In genomic region chr1:247103777-247104591, GRCh38 we compare ENCODE assay signal across 1 cellular context.
TF ChIP-seq lines count a peak whose summit lies in the region.

ZNF669 (minus strand) TSS chr1:247104356; CDS start chr1:247104199, 157 bp downstream.

TF ChIP-seq in SK-N-SH, 30 proteins besides CTCF, POLR2A, EP300 and RAD21 (continued from another document):
- TF ChIP-seq REST (IDR thresholded peaks at IDR 0.05; ENCODE audit: low read depth, low read length) = peak; percentile 39; the same call in 1 of the 2 replicates
- no peak for TF ChIP-seq NFIC (IDR thresholded peaks at IDR 0.05; ENCODE audit: borderline replicate concordance)
- TF ChIP-seq TCF12 (IDR thresholded peaks at IDR 0.05) = no peak; the same call in 1 of the 2 replicates
- peak; percentile 98 for TF ChIP-seq PBX3 (IDR thresholded peaks at IDR 0.05)
- TF ChIP-seq MAX (IDR thresholded peaks at IDR 0.05; ENCODE audit: low read depth) = peak; percentile 28; the same call in 1 of the 2 replicates
- TF ChIP-seq RFX5 (IDR thresholded peaks at IDR 0.05; ENCODE audit: low read length) = no peak
- no peak for TF ChIP-seq ZBTB33 (IDR thresholded peaks at IDR 0.05; ENCODE audit: borderline replicate concordance, low read depth)
- TF ChIP-seq SMC3 (IDR thresholded peaks at IDR 0.05; ENCODE audit: low read depth, low read length) = no peak
- peak; percentile 98 for TF ChIP-seq POLR2AphosphoS5 (IDR thresholded peaks at IDR 0.05; ENCODE audit: low read depth, low read length)
- no peak for TF ChIP-seq EZH2phosphoT487 (IDR thresholded peaks at IDR 0.05; ENCODE audit: borderline replicate concordance, low read depth)
- TF ChIP-seq MXI1 (IDR thresholded peaks at IDR 0.05; ENCODE audit: low read depth, low read length) = peak; percentile 59; the same call in 1 of the 2 replicates
- peak; percentile 97 for TF ChIP-seq GATA2 (CRISPR knock-in tag; IDR thresholded peaks at IDR 0.05)
- TF ChIP-seq IRF3 (IDR thresholded peaks at IDR 0.05; ENCODE audit: low read depth, low read length) = peak; percentile 39
- TF ChIP-seq TAF1 (IDR thresholded peaks at IDR 0.05; ENCODE audit: borderline replicate concordance, low read depth, low read length) = peak; percentile 96
- no peak for TF ChIP-seq USF2 (IDR thresholded peaks at IDR 0.05; ENCODE audit: borderline replicate concordance, low read depth, low read length)
- peak; percentile 83 for TF ChIP-seq CHD2 (IDR thresholded peaks at IDR 0.05; ENCODE audit: low read length, partially characterized antibody)
- peak; percentile 86 for TF ChIP-seq USF1 (IDR thresholded peaks at IDR 0.05; ENCODE audit: borderline replicate concordance, low read depth)
- peak; percentile 83 for TF ChIP-seq ELF1 (IDR thresholded peaks at IDR 0.05)
